Comparison of ENCODE assay signal across 8 cellular contexts in genomic region chr22:45863981-45864751, GRCh38.
DNase-seq lines count a peak whose midpoint lies in the region; ATAC-seq and TF ChIP-seq lines count a peak whose summit lies in the region.

No MANE protein-coding gene starts in this region.

- H3K27me3 ChIP-seq in smooth muscle cell (ENCODE audit: low read depth): peaks cover 42% of the 10 kb centered on the region

- H3K9me3 ChIP-seq in smooth muscle cell (replicated peaks; ENCODE audit: low read depth): no peaks in the 10 kb centered on the region

- no peak overlapping the region for H3K4me3 ChIP-seq in smooth muscle cell

- peaks cover 19% of the 10 kb centered on the region for H3K4me1 ChIP-seq in smooth muscle cell (ENCODE audit: low read depth)

- DNase-seq in ELF-1 (ENCODE audit: low read depth, low spot score) (peak; percentile 87), NAMALWA (ENCODE audit: low spot score) (peak; percentile 89), T follicular helper cell (ENCODE audit: low read depth) (peak; percentile 49), amniotic epithelial cell (ENCODE audit: low read depth) (peak; percentile 43), hepatic stellate cell (ENCODE audit: low spot score) (peak; percentile 74), smooth muscle cell (lab: John Stamatoyannopoulos, UW; ENCODE audit: unreplicated experiment) (peak; percentile 25)

- H3K79me2 ChIP-seq in smooth muscle cell (ENCODE audit: low read depth): no peaks in the 10 kb centered on the region

- peak; percentile 90 for TF ChIP-seq CTCF in smooth muscle cell (IDR thresholded peaks at IDR 0.05; ENCODE audit: borderline replicate concordance, insufficient read depth, poor library complexity, severe bottlenecking)

- no peaks in the 10 kb centered on the region for H3F3A ChIP-seq in smooth muscle cell (ENCODE audit: low read depth)

- ATAC-seq in GM18909 (IDR thresholded peaks at IDR 0.05; ENCODE audit: poor library complexity, unreplicated experiment): no peak
- ATAC-seq in HG02588 (IDR thresholded peaks at IDR 0.05; ENCODE audit: unreplicated experiment): no peak

- no peaks in the 10 kb centered on the region for H3K36me3 ChIP-seq in smooth muscle cell (ENCODE audit: low read depth)

- peaks cover 25% of the 10 kb centered on the region for H4K20me1 ChIP-seq in smooth muscle cell (ENCODE audit: low read depth)

- no peak overlapping the region for H3K4me2 ChIP-seq in smooth muscle cell

- no peak overlapping the region for H3K9ac ChIP-seq in smooth muscle cell (ENCODE audit: low read depth)

- no peak overlapping the region for H3K27ac ChIP-seq in smooth muscle cell (ENCODE audit: low read depth)

- H2AFZ ChIP-seq in smooth muscle cell (ENCODE audit: low read depth): no peak overlapping the region

- 59% methylated on average over 19 of the region's 19 CpGs for WGBS in smooth muscle cell (ENCODE audit: low lambda C conversion rate)

Comparison
In these comparisons a context has a peak if more than half of its experiments do, and no peak if none do; other contexts are left out.
1. DNase-seq: peak in every context shown above with its lines; median percentile 89 in NAMALWA; 87 in ELF-1; 74 in hepatic stellate cell; 49 in T follicular helper cell; 43 in amniotic epithelial cell; 25 in smooth muscle cell.